7 cellular contexts compared by ENCODE assay signal in the genomic region with DNA sequence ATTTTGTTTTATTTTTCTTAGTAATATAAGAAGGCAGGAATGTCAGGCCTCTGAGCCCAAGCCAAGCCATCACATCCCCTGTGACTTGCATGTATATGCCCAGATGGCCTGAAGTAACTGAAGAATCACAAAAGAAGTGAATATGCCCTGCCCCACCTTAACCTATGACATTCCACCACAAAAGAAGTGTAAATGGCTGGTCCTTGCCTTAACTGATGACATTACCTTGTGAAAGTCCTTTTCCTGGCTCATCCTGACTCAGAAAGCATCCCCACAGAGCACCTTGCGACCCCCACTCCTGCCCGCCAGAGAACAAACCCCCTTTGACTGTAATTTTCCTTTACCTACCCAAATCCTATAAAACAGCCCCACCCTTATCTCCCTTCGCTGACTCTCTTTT.
DNase-seq lines count a peak whose midpoint lies in the region; ATAC-seq, FAIRE-seq and TF ChIP-seq lines count a peak whose summit lies in the region.
"Not testable (repeated sequence)": the region's sequence is repeated elsewhere in the genome, so short reads cannot be mapped to it uniquely, and the experiment has no call there.

No MANE protein-coding gene starts in this region.

- not testable (repeated sequence) for H3F3A ChIP-seq in GM23338 (replicated peaks; ENCODE audit: low read depth)

- H4K5ac ChIP-seq in H1 (ENCODE audit: insufficient read length, low read depth, low read length), result not testable (repeated sequence)

- H3K9me3 ChIP-seq in HUES48 (ENCODE audit: control insufficient read depth, insufficient read depth, low read length); HUES64 (ENCODE audit: insufficient read depth, low read depth, low read length); H1 (ENCODE audit: insufficient read depth in 2 of 2, low read depth in 1 of 2, low read length in 1 of 2); iPS-15b (ENCODE audit: control insufficient read depth, insufficient read depth, low read length); iPS-20b (ENCODE audit: insufficient read depth, low read depth, low read length): not testable (repeated sequence)

- H3K18ac ChIP-seq in H1 (ENCODE audit: extremely low read depth, low read length), result not testable (repeated sequence)

- H2BK5ac ChIP-seq in H1 (ENCODE audit: low read depth, low read length), result peak overlapping the region; percentile 80; the same call in 1 of the 2 replicates

- not testable (repeated sequence) for H3K14ac ChIP-seq in H1 (ENCODE audit: insufficient read length)

- H2BK12ac ChIP-seq in H1 (ENCODE audit: low read depth, low read length), result peak overlapping the region; percentile 45; the same call in 1 of the 2 replicates

- H3K56ac ChIP-seq in H1 (replicated peaks; ENCODE audit: insufficient read length, low read depth, low read length), result not testable (repeated sequence)

- not testable (repeated sequence) for H2BK15ac ChIP-seq in H1 (ENCODE audit: low read length)

- 29% methylated on average over 3 of the region's 3 CpGs for WGBS in HUES64
- WGBS in H1 (ENCODE audit: extremely low coverage in 1 of 2, insufficient coverage in 1 of 2, insufficient read length in 1 of 2, insufficient replicate concordance in 2 of 2, low coverage in 1 of 2, low lambda C conversion rate in 2 of 2, missing lambda C conversion rate in 1 of 2), 2 experiments, result 24% methylated on average over 3 of the region's 3 CpGs; no CpG with 5 or more reads in 1 of the 2 experiments

- CTCF ChIA-PET in H1 (lab: Charles Lee; ENCODE audit: partially characterized antibody), result not testable (repeated sequence)

- FAIRE-seq in H1 (lab: Jason Lieb, UNC), result not testable (repeated sequence)

- H3K27ac ChIP-seq in GM23338 (ENCODE audit: low read depth) (peak overlapping the region; percentile 95), HUES48 (ENCODE audit: low read depth, low read length) (peak overlapping the region; percentile 85), HUES64 (ENCODE audit: low read depth, low read length) (peak overlapping the region; percentile 94; the same call in 1 of the 2 replicates), H1 (ENCODE audit: low read depth, low read length) (peak overlapping the region; percentile 67)
- not testable (repeated sequence) for H3K27ac ChIP-seq in iPS-20b (ENCODE audit: low read length)

- TF ChIP-seq CTCF in GM23338 (conservative IDR thresholded peaks at IDR 0.05; ENCODE audit: low read depth in 2 of 2); H1 (IDR thresholded peaks at IDR 0.05; ENCODE audit: control extremely low read depth in 1 of 3, insufficient read depth in 1 of 3, low read depth in 1 of 3, low read length in 3 of 3); endothelial cell (IDR thresholded peaks at IDR 0.05; ENCODE audit: unreplicated experiment): not testable (repeated sequence)

- POLR2A ChIA-PET in H1 (lab: Charles Lee; ENCODE audit: partially characterized antibody), result not testable (repeated sequence)

- not testable (repeated sequence) for H3K9ac ChIP-seq in HUES48 (ENCODE audit: low read depth, low read length); H1 (replicated peaks in 1 of 4; ENCODE audit: extremely low read depth in 1 of 4, low read depth in 3 of 4, low read length in 3 of 4); iPS-15b (ENCODE audit: low read depth, low read length)
- H3K9ac ChIP-seq in HUES64 (ENCODE audit: low read depth, low read length) (peak overlapping the region; percentile 62; the same call in 1 of the 2 replicates), iPS-20b (ENCODE audit: low read depth, low read length) (peak overlapping the region; percentile 77; the same call in 1 of the 2 replicates)

- DNase-seq in GM23338 (ENCODE audit: low spot score); H1 (ENCODE audit: low read depth in 1 of 2, low spot score in 2 of 2); endothelial cell (ENCODE audit: low spot score): not testable (repeated sequence)

- peaks cover 80% of the 10 kb centered on the region for H3K27me3 Mint-ChIP-seq in GM23338 (ENCODE audit: insufficient read depth, low read depth, poor library complexity)
- H3K27me3 Mint-ChIP-seq in endothelial cell (ENCODE audit: unreplicated experiment), result not testable (repeated sequence)

- H3K27ac Mint-ChIP-seq in GM23338, result peak overlapping the region; percentile 100
- H3K27ac Mint-ChIP-seq in endothelial cell (ENCODE audit: unreplicated experiment), result peak overlapping the region; percentile 14

- H3K4me1 ChIP-seq in GM23338 (ENCODE audit: insufficient read depth), result peaks cover 17% of the 10 kb centered on the region
- H3K4me1 ChIP-seq in HUES48 (ENCODE audit: control insufficient read depth, insufficient read depth, low read length), result peaks cover 24% of the 10 kb centered on the region
- peaks cover 24% of the 10 kb centered on the region for H3K4me1 ChIP-seq in HUES64 (ENCODE audit: insufficient read depth, low read length)
- H3K4me1 ChIP-seq in H1 (replicated peaks in 1 of 4; ENCODE audit: control insufficient read depth in 3 of 4, insufficient read depth in 4 of 4, low read length in 3 of 4); iPS-15b (ENCODE audit: control insufficient read depth, insufficient read depth, low read length): not testable (repeated sequence)
- H3K4me1 ChIP-seq in iPS-20b (ENCODE audit: insufficient read depth, low read length), result peaks cover 11% of the 10 kb centered on the region; the same call in 1 of the 2 replicates

- peak overlapping the region; percentile 96 for H3K4me3 Mint-ChIP-seq in GM23338
- H3K4me3 Mint-ChIP-seq in endothelial cell (ENCODE audit: unreplicated experiment), result not testable (repeated sequence)

- not testable (repeated sequence) for H4K8ac ChIP-seq in H1 (ENCODE audit: extremely low read depth, insufficient read depth, low read length)

- H3K79me2 ChIP-seq in GM23338 (replicated peaks; ENCODE audit: insufficient read depth), result peaks cover 53% of the 10 kb centered on the region
- H3K79me2 ChIP-seq in H1 (ENCODE audit: control insufficient read depth in 1 of 2, insufficient read depth in 2 of 2, low read length in 2 of 2), result peaks cover 0 to 34% of the 10 kb centered on the region in 2 experiments; a peak in 2 of 4 replicates

- not testable (repeated sequence) for H3K9me2 ChIP-seq in GM23338 (ENCODE audit: insufficient read depth)

- TF ChIP-seq POLR2A in H1 (IDR thresholded peaks at IDR 0.05; ENCODE audit: control extremely low read depth in 1 of 2, low read depth in 2 of 2, low read length in 2 of 2), result 0 out of 3 replicates have a peak, but pooled peaks of 1 of the 2 experiments have one; percentile 10

- H3K4me2 ChIP-seq in GM23338 (peak overlapping the region; percentile 71), H1 (ENCODE audit: insufficient read depth in 1 of 2, low read depth in 2 of 2, low read length in 2 of 2) (peak overlapping the region; percentile 57 to 79)

- not testable (repeated sequence) for H3K79me1 ChIP-seq in H1 (ENCODE audit: low read depth, low read length)

- peaks cover 100% of the 10 kb centered on the region for H3K36me3 Mint-ChIP-seq in GM23338 (ENCODE audit: low read depth)
- not testable (repeated sequence) for H3K36me3 Mint-ChIP-seq in endothelial cell (ENCODE audit: low read depth, unreplicated experiment)

- H2AFZ ChIP-seq in GM23338; H1 (ENCODE audit: low read length): not testable (repeated sequence)

- not testable (repeated sequence) for H3K27me3 ChIP-seq in GM23338 (ENCODE audit: insufficient read depth); HUES48 (ENCODE audit: control insufficient read depth, insufficient read depth, low read length); HUES64 (ENCODE audit: insufficient read depth, low read length); H1 (replicated peaks in 1 of 4; ENCODE audit: control insufficient read depth in 3 of 4, extremely low read depth in 1 of 4, insufficient read depth in 3 of 4, low read length in 3 of 4); iPS-15b (ENCODE audit: control insufficient read depth, insufficient read depth, low read length); iPS-20b (ENCODE audit: insufficient read depth, low read length)

- TF ChIP-seq RAD21 in H1 (IDR thresholded peaks at IDR 0.05 in 1 of 2, conservative IDR thresholded peaks at IDR 0.05 in 1 of 2; ENCODE audit: low read depth in 2 of 2, low read length in 2 of 2), result not testable (repeated sequence)

- H3K36me3 ChIP-seq in GM23338 (ENCODE audit: insufficient read depth) (peaks cover 16% of the 10 kb centered on the region; the same call in 1 of the 2 replicates), HUES48 (ENCODE audit: control insufficient read depth, insufficient read depth, low read length) (peaks cover 57% of the 10 kb centered on the region), HUES64 (ENCODE audit: insufficient read depth, low read length) (peaks cover 57% of the 10 kb centered on the region), H1 (ENCODE audit: control insufficient read depth in 2 of 4, insufficient read depth in 4 of 4, low read length in 3 of 4) (peaks cover 0 to 51% (median 17%) of the 10 kb centered on the region in 4 experiments; a peak in 5 of 8 replicates), iPS-20b (ENCODE audit: insufficient read depth, low read depth, low read length) (peaks cover 67% of the 10 kb centered on the region)
- not testable (repeated sequence) for H3K36me3 ChIP-seq in iPS-15b (ENCODE audit: control insufficient read depth, insufficient read depth, low read length)

- not testable (repeated sequence) for H2BK120ac ChIP-seq in H1 (replicated peaks; ENCODE audit: low read depth, low read length)

- not testable (repeated sequence) for TF ChIP-seq EP300 in H1 (IDR thresholded peaks at IDR 0.05; ENCODE audit: borderline replicate concordance in 1 of 2, low read depth in 2 of 2, low read length in 2 of 2)

- not testable (repeated sequence) for H3K23me2 ChIP-seq in H1 (ENCODE audit: low read depth, low read length)

- peaks cover 49% of the 10 kb centered on the region for H3K4me1 Mint-ChIP-seq in GM23338
- H3K4me1 Mint-ChIP-seq in endothelial cell (ENCODE audit: unreplicated experiment), result not testable (repeated sequence)

- H4K91ac ChIP-seq in H1 (replicated peaks; ENCODE audit: insufficient read length, low read length), result peak overlapping the region; percentile 22

- not testable (repeated sequence) for H3K23ac ChIP-seq in H1 (ENCODE audit: insufficient read length)

- not testable (repeated sequence) for H2AK5ac ChIP-seq in H1 (ENCODE audit: low read depth, low read length)

- H3K4ac ChIP-seq in H1 (replicated peaks; ENCODE audit: insufficient read length, low read depth, low read length), result not testable (repeated sequence)

- peaks cover 59% of the 10 kb centered on the region for H3K9me3 Mint-ChIP-seq in GM23338
- not testable (repeated sequence) for H3K9me3 Mint-ChIP-seq in endothelial cell (ENCODE audit: unreplicated experiment)

- peak; percentile 5 for ATAC-seq in GM23338

- not testable (repeated sequence) for H2BK20ac ChIP-seq in H1 (ENCODE audit: low read length)

- H4K20me1 ChIP-seq in GM23338 (replicated peaks; ENCODE audit: insufficient read depth); H1 (replicated peaks in 1 of 2; ENCODE audit: control insufficient read depth in 1 of 2, insufficient read depth in 2 of 2, low read length in 2 of 2): not testable (repeated sequence)

- H3K4me3 ChIP-seq in GM23338 (peak overlapping the region; percentile 43), HUES48 (ENCODE audit: low read depth, low read length) (peak overlapping the region; percentile 42), HUES64 (ENCODE audit: low read length) (peak overlapping the region; percentile 36), H1 (ENCODE audit: extremely low read depth in 1 of 4, insufficient read depth in 2 of 4, low read depth in 3 of 4, low read length in 4 of 4) (peak overlapping the region in 3 of 4 experiments; percentile 11 to 47 (median 25); a peak in 3 of 8 replicates), iPS-15b (ENCODE audit: low read depth, low read length) (peak overlapping the region; percentile 40), iPS-20b (ENCODE audit: low read length) (peak overlapping the region; percentile 60; the same call in 1 of the 2 replicates)
